7 cellular contexts compared by ENCODE assay signal in the genomic region with DNA sequence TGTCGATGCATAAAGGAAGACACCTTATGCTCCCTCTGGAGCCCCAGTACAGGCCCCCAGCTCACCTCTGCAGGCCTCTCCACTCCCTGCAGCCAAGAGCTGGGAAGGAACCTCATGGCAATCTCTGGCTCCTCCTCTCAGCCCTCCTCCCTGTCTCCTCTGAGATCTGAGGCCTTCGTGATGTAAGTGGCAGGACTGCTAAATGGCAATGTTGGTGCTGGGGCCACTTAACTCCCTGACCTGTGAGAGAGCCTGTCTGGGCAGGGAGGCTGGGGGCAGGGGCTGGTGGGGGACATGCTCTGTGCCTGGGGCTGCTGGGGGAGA. TPM values are rescaled to one million over a fixed set of nuclear protein-coding genes. Genes with fewer than 3 reads are reported as not detected.
"Had no signal": no experiment of that assay in that cellular context is flagged by ENCODE, and none has a peak within 500 bp of the region (broad histone marks: within the 10 kb centered on the region; RNA-seq: fewer than 3 reads in every experiment).

No MANE protein-coding gene starts in this region.

- H3K36me3 ChIP-seq: breast epithelium, heart left ventricle, thyroid gland had no signal

- H3K4me1 ChIP-seq: breast epithelium, parathyroid adenoma, thyroid gland had no signal

- DNase-seq: anterior cingulate cortex, heart left ventricle, retina, thyroid gland had no signal

- H3K27me3 ChIP-seq: breast epithelium, heart left ventricle, thyroid gland had no signal

- H2AFZ ChIP-seq: parathyroid adenoma had no signal

- H3K27ac ChIP-seq: breast epithelium, heart left ventricle, parathyroid adenoma, thyroid gland had no signal

- H3K4me3 ChIP-seq: breast epithelium, heart left ventricle, thyroid gland had no signal

- H3K79me2 ChIP-seq: parathyroid adenoma had no signal

- ATAC-seq: left lobe of liver had no signal

- H3K9ac ChIP-seq: parathyroid adenoma had no signal

- H3K9me3 ChIP-seq: breast epithelium, heart left ventricle, thyroid gland had no signal

RNA-seq across cellular contexts. Expression of gene PRRT4, which starts 19.3 kb away (rescaled TPM):
- total RNA-seq: left lobe of liver had no signal
